6 cellular contexts compared by ENCODE assay signal in the genomic region with DNA sequence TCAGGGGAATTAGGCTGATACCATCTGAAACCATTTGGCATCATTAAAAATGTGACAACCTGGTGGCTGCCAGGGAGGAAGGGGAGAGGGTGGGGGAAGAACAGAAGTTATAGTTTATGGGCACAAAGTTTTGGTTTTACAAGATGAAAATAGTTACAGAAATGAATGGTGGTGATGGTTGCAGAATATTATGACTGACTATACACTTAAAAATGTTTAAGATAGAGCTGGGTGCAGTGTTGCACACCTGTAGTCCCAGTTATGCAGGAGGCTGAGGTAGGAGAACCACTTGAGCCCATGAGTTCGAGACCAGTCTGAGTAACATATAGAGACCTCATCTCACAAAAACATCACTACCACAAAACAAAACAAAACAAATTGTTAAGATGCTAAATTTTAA. TPM values are rescaled to one million over a fixed set of nuclear protein-coding genes. Genes with fewer than 3 reads are reported as not detected.
DNase-seq lines count a peak whose midpoint lies in the region; ATAC-seq, FAIRE-seq and TF ChIP-seq lines count a peak whose summit lies in the region.
"Not testable (repeated sequence)": the region's sequence is repeated elsewhere in the genome, so short reads cannot be mapped to it uniquely, and the experiment has no call there.

No MANE protein-coding gene starts in this region.

- H3K4me3 ChIP-seq in Karpas-422 (ENCODE audit: low read length); PC-3 (ENCODE audit: low read length): not testable (repeated sequence)

- not testable (repeated sequence) for H3K4me1 Mint-ChIP-seq in activated T-cell treated with anti-CD3 and anti-CD28 coated beads, Interleukin-2, amount 50 U/mL, for 72 hours (ENCODE audit: low read depth); stimulated activated effector memory CD8-positive, alpha-beta T cell treated with anti-CD3 and anti-CD28 coated beads, Interleukin-12 subunit alpha, Interleukin-12 subunit beta, amount 100 ng/mL, for 72 hours

- peak; percentile 15 for FAIRE-seq in H54 (lab: Jason Lieb, UNC)

- H3K9me3 Mint-ChIP-seq in activated T-cell treated with anti-CD3 and anti-CD28 coated beads, Interleukin-2, amount 50 U/mL, for 72 hours; activated naive CD4-positive, alpha-beta T cell treated with anti-CD3 and anti-CD28 coated beads, Interleukin-2, amount 50 U/mL, for 72 hours; stimulated activated effector memory CD8-positive, alpha-beta T cell treated with anti-CD3 and anti-CD28 coated beads, Interleukin-12 subunit alpha, Interleukin-12 subunit beta, amount 100 ng/mL, for 72 hours: not testable (repeated sequence)

- H3K4me1 ChIP-seq in Karpas-422 (ENCODE audit: low read length); PC-3 (ENCODE audit: insufficient read depth, low read length): not testable (repeated sequence)

- not testable (repeated sequence) for TF ChIP-seq POLR2A in H54 (IDR thresholded peaks at IDR 0.05; ENCODE audit: low read depth, low read length)

- H3K27me3 Mint-ChIP-seq in activated T-cell treated with anti-CD3 and anti-CD28 coated beads, Interleukin-2, amount 50 U/mL, for 72 hours (ENCODE audit: low read depth) = not testable (repeated sequence)

- not testable (repeated sequence) for H4K20me1 ChIP-seq in Karpas-422 (ENCODE audit: insufficient read depth, low read depth, low read length); PC-3 (ENCODE audit: low read length)

- H3K36me3 Mint-ChIP-seq in activated T-cell treated with anti-CD3 and anti-CD28 coated beads, Interleukin-2, amount 50 U/mL, for 72 hours (ENCODE audit: insufficient read depth in 2 of 2); activated naive CD4-positive, alpha-beta T cell treated with anti-CD3 and anti-CD28 coated beads, Interleukin-2, amount 50 U/mL, for 72 hours; stimulated activated effector memory CD8-positive, alpha-beta T cell treated with anti-CD3 and anti-CD28 coated beads, Interleukin-12 subunit alpha, Interleukin-12 subunit beta, amount 100 ng/mL, for 72 hours: not testable (repeated sequence)

- not testable (repeated sequence) for H3K4me2 ChIP-seq in Karpas-422 (ENCODE audit: low read depth, low read length, poor library complexity, severe bottlenecking); PC-3 (ENCODE audit: low read length)

- not testable (repeated sequence) for H3F3A ChIP-seq in PC-3 (ENCODE audit: low read length, unreplicated experiment)

- not testable (repeated sequence) for H3K27ac Mint-ChIP-seq in activated T-cell treated with anti-CD3 and anti-CD28 coated beads, Interleukin-2, amount 50 U/mL, for 72 hours; activated naive CD4-positive, alpha-beta T cell treated with anti-CD3 and anti-CD28 coated beads, Interleukin-2, amount 50 U/mL, for 72 hours; stimulated activated effector memory CD8-positive, alpha-beta T cell treated with anti-CD3 and anti-CD28 coated beads, Interleukin-12 subunit alpha, Interleukin-12 subunit beta, amount 100 ng/mL, for 72 hours

- DNase-seq in H54 (ENCODE audit: insufficient read length, low spot score); Karpas-422; PC-3; activated T-cell treated with anti-CD3 and anti-CD28 coated beads, Interleukin-2, amount 50 U/mL, for 72 hours; activated naive CD4-positive, alpha-beta T cell treated with anti-CD3 and anti-CD28 coated beads, Interleukin-2, amount 50 U/mL, for 72 hours (ENCODE audit: low spot score in 2 of 2); stimulated activated effector memory CD8-positive, alpha-beta T cell treated with anti-CD3 and anti-CD28 coated beads, Interleukin-12 subunit alpha, Interleukin-12 subunit beta, amount 100 ng/mL, for 72 hours (ENCODE audit: low spot score in 2 of 2): not testable (repeated sequence)

- not testable (repeated sequence) for H3K79me2 ChIP-seq in Karpas-422 (ENCODE audit: low read length); PC-3 (ENCODE audit: low read length)

- H3K9ac ChIP-seq in Karpas-422 (ENCODE audit: low read length); PC-3 (ENCODE audit: low read length): not testable (repeated sequence)

- BruUV-seq in PC-3 (replicated peaks; lab: Mats Ljungman, UMichigan) = TSS peak; percentile 18

- ATAC-seq in PC-3 = not testable (repeated sequence)
- ATAC-seq in activated T-cell treated with anti-CD3 and anti-CD28 coated beads, Interleukin-2, amount 50 U/mL, for 72 hours (replicated peaks in 1 of 2) = peak; percentile 59 to 66
- ATAC-seq in activated naive CD4-positive, alpha-beta T cell treated with anti-CD3 and anti-CD28 coated beads, Interleukin-2, amount 50 U/mL, for 72 hours = peak; percentile 24 to 41
- ATAC-seq in stimulated activated effector memory CD8-positive, alpha-beta T cell treated with anti-CD3 and anti-CD28 coated beads, Interleukin-12 subunit alpha, Interleukin-12 subunit beta, amount 100 ng/mL, for 72 hours = peak; percentile 55

- POLR2A ChIA-PET in PC-3 (lab: Charles Lee; ENCODE audit: unreplicated experiment) = not testable (repeated sequence)

- not testable (repeated sequence) for H3K9me3 ChIP-seq in Karpas-422 (ENCODE audit: low read length); PC-3 (ENCODE audit: low read length)

- H2AFZ ChIP-seq in Karpas-422 (ENCODE audit: low read length); PC-3 (ENCODE audit: low read length): not testable (repeated sequence)

- not testable (repeated sequence) for TF ChIP-seq CTCF in PC-3 (conservative IDR thresholded peaks at IDR 0.05; ENCODE audit: low read depth, low read length)

- H3K36me3 ChIP-seq in Karpas-422 (ENCODE audit: insufficient read depth, low read length); PC-3 (ENCODE audit: low read depth, low read length): not testable (repeated sequence)

- not testable (repeated sequence) for H3K27me3 ChIP-seq in Karpas-422 (ENCODE audit: low read length); PC-3 (ENCODE audit: low read length)

- not testable (repeated sequence) for H3K9me2 ChIP-seq in Karpas-422 (replicated peaks; ENCODE audit: insufficient read depth, low read length); PC-3 (replicated peaks; ENCODE audit: low read length)

- peak overlapping the region; percentile 73 for H3K27ac ChIP-seq in Karpas-422 (ENCODE audit: low read length)
- not testable (repeated sequence) for H3K27ac ChIP-seq in PC-3 (ENCODE audit: low read length)

- H3K4me3 Mint-ChIP-seq in activated T-cell treated with anti-CD3 and anti-CD28 coated beads, Interleukin-2, amount 50 U/mL, for 72 hours; stimulated activated effector memory CD8-positive, alpha-beta T cell treated with anti-CD3 and anti-CD28 coated beads, Interleukin-12 subunit alpha, Interleukin-12 subunit beta, amount 100 ng/mL, for 72 hours: not testable (repeated sequence)

- intact Hi-C loops in PC-3 (cut with micrococcal nuclease) = not testable (repeated sequence)

- CTCF ChIA-PET in PC-3 (lab: Charles Lee) = not testable (repeated sequence)

RNA-seq across cellular contexts. Expression of gene ARL17B, which starts 12.5 kb away (rescaled TPM):
- total RNA-seq in Karpas-422 (2014; rRNA removed; shearing (Covaris generic); ENCODE audit: low replicate concordance) = 11.5 and 19.7 TPM in 2 replicates
- 1.8 and 11.1 TPM in 2 replicates for total RNA-seq in PC-3 (2014; rRNA removed)
- 10 to 100 TPM; 15.4 to 25.0 TPM for total RNA-seq in activated T-cell treated with anti-CD3 and anti-CD28 coated beads, Interleukin-2, amount 50 U/mL, for 72 hours
- total RNA-seq in activated naive CD4-positive, alpha-beta T cell treated with anti-CD3 and anti-CD28 coated beads, Interleukin-2, amount 50 U/mL, for 72 hours = 10 to 100 TPM; 15.9 to 21.0 TPM

RNA-seq across cellular contexts. Expression of gene LRRC37A, which starts 54.1 kb away (rescaled TPM):
- total RNA-seq in Karpas-422 (2014; rRNA removed; shearing (Covaris generic); ENCODE audit: low replicate concordance) = 1.7 and 4.0 TPM in 2 replicates
- total RNA-seq in PC-3 (2014; rRNA removed) = 1.1 and 2.4 TPM in 2 replicates
- total RNA-seq in activated T-cell treated with anti-CD3 and anti-CD28 coated beads, Interleukin-2, amount 50 U/mL, for 72 hours = 1 to 10 TPM; 1.5 to 9.2 TPM
- total RNA-seq in activated naive CD4-positive, alpha-beta T cell treated with anti-CD3 and anti-CD28 coated beads, Interleukin-2, amount 50 U/mL, for 72 hours = 1 to 10 TPM; 2.3 to 3.6 TPM
